In the genomic region with DNA sequence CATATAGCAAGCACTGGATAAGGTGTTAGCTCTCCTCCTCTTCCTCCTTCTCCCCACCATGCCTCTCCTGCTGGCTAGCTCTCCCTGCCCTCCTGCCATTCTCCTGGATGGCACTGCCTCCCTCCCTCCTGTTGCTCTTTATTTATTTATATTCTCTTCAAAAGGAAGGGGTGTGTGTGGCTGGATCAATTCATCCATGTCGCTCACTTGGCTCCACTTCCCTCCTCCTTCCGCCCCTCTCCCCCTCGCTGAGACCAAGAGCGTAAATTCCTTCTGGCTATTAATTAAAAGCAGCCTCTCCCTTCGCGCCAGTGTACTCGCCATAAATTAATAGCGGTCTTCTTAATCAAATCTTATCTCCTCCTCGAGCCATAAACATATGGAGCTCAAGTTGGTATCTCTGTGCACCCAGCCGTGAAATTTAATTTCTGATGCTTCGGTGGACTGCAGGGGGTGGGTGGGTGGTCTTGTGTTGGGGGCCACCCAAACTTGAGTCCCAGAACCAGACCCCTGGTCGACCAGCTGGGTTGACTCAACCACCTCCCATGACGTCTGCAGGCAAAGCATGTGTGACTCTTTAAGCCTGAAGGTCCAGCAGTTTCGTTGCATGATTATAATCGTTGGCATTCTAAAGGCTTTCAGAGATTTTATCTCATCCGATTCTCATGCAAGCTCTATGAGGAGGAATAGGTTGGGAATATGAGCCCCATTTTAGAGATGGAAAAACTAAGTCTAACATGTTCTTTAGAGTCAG, we compare ENCODE assay signal across 18 cellular contexts. TPM values are rescaled to one million over a fixed set of nuclear protein-coding genes. Genes with fewer than 3 reads are reported as not detected.
DNase-seq lines count a peak whose midpoint lies in the region; ATAC-seq and TF ChIP-seq lines count a peak whose summit lies in the region.
"Had no signal": no experiment of that assay in that cellular context is flagged by ENCODE, and none has a peak within 500 bp of the region (broad histone marks: within the 10 kb centered on the region; RNA-seq: fewer than 3 reads in every experiment).

No MANE protein-coding gene starts in this region.

- no peaks in the 10 kb centered on the region for H3K36me3 ChIP-seq in BLaER1 treated with 17β-estradiol and CSF1 and Interleukin-3, amounts not matched to agents 10 nM and 100 nM
- H3K36me3 ChIP-seq in DOHH2 (ENCODE audit: control insufficient read depth, low read length) (no peaks in the 10 kb centered on the region; the same call in 1 of the 2 replicates), Caco-2 (ENCODE audit: control insufficient read depth, insufficient read depth, low read length) (no peaks in the 10 kb centered on the region)

- H3K9ac ChIP-seq in BLaER1 treated with 17β-estradiol and CSF1 and Interleukin-3, amounts not matched to agents 10 nM and 100 nM = peak overlapping the region in 1 of 11 experiments; percentile 18; a peak in 1 of 22 replicates

- POLR2A ChIA-PET in Caco-2 (lab: Charles Lee) = no interaction called here

- no peaks in the 10 kb centered on the region for H3K36me3 Mint-ChIP-seq in naive B cell
- no peaks in the 10 kb centered on the region for H3K36me3 Mint-ChIP-seq in Caco-2 (ENCODE audit: insufficient read depth, unreplicated experiment)
- H3K36me3 Mint-ChIP-seq: brain had no signal

- peak overlapping the region; percentile 22 to 92 (median 58) for H3K27ac Mint-ChIP-seq in naive B cell
- H3K27ac Mint-ChIP-seq in Caco-2 (ENCODE audit: unreplicated experiment) = no peak overlapping the region
- H3K27ac Mint-ChIP-seq: activated CD8-positive, alpha-beta T cell treated with anti-CD3 and anti-CD28 coated beads for 36 hours; nephron progenitor cell; T-helper 1 cell treated with Interleukin-12 subunit alpha and Interleukin-12 subunit beta and Interleukin-4 antibody, amounts not matched to agents 30 μg/mL and 1 μg/mL, for 36 hours had no signal

- H3K4me3 Mint-ChIP-seq in naive B cell = peak overlapping the region in 7 of 8 donors; percentile 43 to 83 (median 70)
- no peak overlapping the region for H3K4me3 Mint-ChIP-seq in Caco-2 (ENCODE audit: unreplicated experiment)
- H3K4me3 Mint-ChIP-seq: activated CD8-positive, alpha-beta T cell treated with anti-CD3 and anti-CD28 coated beads for 36 hours; brain; nephron progenitor cell; T-helper 1 cell treated with Interleukin-12 subunit alpha and Interleukin-12 subunit beta and Interleukin-4 antibody, amounts not matched to agents 30 μg/mL and 1 μg/mL, for 36 hours had no signal

- no peak for ATAC-seq in naive B cell (ENCODE audit: low read depth in 2 of 2)
- ATAC-seq in GM18870 (IDR thresholded peaks at IDR 0.05; ENCODE audit: unreplicated experiment) = no peak

- peaks cover 0 to 10% (median 0%) of the 10 kb centered on the region in 11 experiments; a peak in 3 of 22 replicates for H4K20me1 ChIP-seq in BLaER1 treated with 17β-estradiol and CSF1 and Interleukin-3, amounts not matched to agents 10 nM and 100 nM
- H4K20me1 ChIP-seq in DOHH2 (ENCODE audit: control insufficient read depth, insufficient read depth, low read depth, low read length) = no peaks in the 10 kb centered on the region

- H3K27me3 Mint-ChIP-seq in naive B cell = no peaks in the 10 kb centered on the region
- peaks cover 20% of the 10 kb centered on the region for H3K27me3 Mint-ChIP-seq in Caco-2 (ENCODE audit: insufficient read depth, unreplicated experiment)
- H3K27me3 Mint-ChIP-seq: activated CD8-positive, alpha-beta T cell treated with anti-CD3 and anti-CD28 coated beads for 36 hours; brain had no signal

- intact Hi-C loops in Caco-2 (cut with micrococcal nuclease; ENCODE audit: unreplicated experiment) = no loop called here

- peaks cover 22% of the 10 kb centered on the region for H3F3A ChIP-seq in DOHH2 (ENCODE audit: control insufficient read depth, insufficient read depth)

- BruUV-seq in Caco-2 (replicated peaks; lab: Mats Ljungman, UMichigan) = no TSS peak

- H3K9me2 ChIP-seq in DOHH2 (replicated peaks; ENCODE audit: control insufficient read depth, low read length) = no peaks in the 10 kb centered on the region

- peak; percentile 76 for DNase-seq in RPMI7951 (ENCODE audit: low read depth)
- no peak for DNase-seq in naive B cell
- no peak for DNase-seq in H4 (ENCODE audit: low spot score)
- DNase-seq in Caco-2 = no peak
- DNase-seq: foreskin fibroblast, HCEC 1CT, IMR-90, MM.1S, nephron progenitor cell had no signal

- H3K9me3 Mint-ChIP-seq in naive B cell (no peaks in the 10 kb centered on the region), Caco-2 (ENCODE audit: unreplicated experiment) (no peaks in the 10 kb centered on the region)
- H3K9me3 Mint-ChIP-seq: activated CD8-positive, alpha-beta T cell treated with anti-CD3 and anti-CD28 coated beads for 36 hours; brain; nephron progenitor cell; T-helper 1 cell treated with Interleukin-12 subunit alpha and Interleukin-12 subunit beta and Interleukin-4 antibody, amounts not matched to agents 30 μg/mL and 1 μg/mL, for 36 hours had no signal

- H3K4me2 ChIP-seq in BLaER1 treated with 17β-estradiol and CSF1 and Interleukin-3, amounts not matched to agents 10 nM and 100 nM = peak overlapping the region in 10 of 11 experiments; percentile 22 to 98 (median 94); a peak in 20 of 22 replicates
- H3K4me2 ChIP-seq in DOHH2 (ENCODE audit: low read length) = peak overlapping the region; percentile 99
- H3K4me2 ChIP-seq: hepatocyte, smooth muscle cell had no signal

- TF ChIP-seq CTCF in DOHH2 (IDR thresholded peaks at IDR 0.05; ENCODE audit: low read depth, low read length, poor library complexity, severe bottlenecking) (no peak), Caco-2 (IDR thresholded peaks at IDR 0.05; ENCODE audit: insufficient read depth in 1 of 2, low read depth in 1 of 2, low read length in 1 of 2, severe bottlenecking in 1 of 2, unreplicated experiment in 1 of 2) (no peak)

- no peaks in the 10 kb centered on the region for H3K79me2 ChIP-seq in DOHH2 (ENCODE audit: control insufficient read depth, low read length)
- H3K79me2 ChIP-seq: hepatocyte had no signal

- peaks cover 0 to 9% (median 0%) of the 10 kb centered on the region in 11 experiments; a peak in 2 of 22 replicates for H3K27me3 ChIP-seq in BLaER1 treated with 17β-estradiol and CSF1 and Interleukin-3, amounts not matched to agents 10 nM and 100 nM
- H3K27me3 ChIP-seq in DOHH2 (ENCODE audit: control insufficient read depth, low read length) (no peaks in the 10 kb centered on the region), Caco-2 (replicated peaks; ENCODE audit: control insufficient read depth, insufficient read depth, low read length) (no peaks in the 10 kb centered on the region; the same call in none of the 2 replicates)

- H3K4me1 Mint-ChIP-seq in naive B cell (peaks cover 68 to 89% (median 88%) of the 10 kb centered on the region in 3 donors), Caco-2 (ENCODE audit: low read depth, unreplicated experiment) (peaks cover 6% of the 10 kb centered on the region)

- peak overlapping the region in 1 of 11 experiments; percentile 9; a peak in 2 of 22 replicates for H3K27ac ChIP-seq in BLaER1 treated with 17β-estradiol and CSF1 and Interleukin-3, amounts not matched to agents 10 nM and 100 nM
- H3K27ac ChIP-seq in DOHH2 (ENCODE audit: low read depth, low read length) = no peak overlapping the region
- H3K27ac ChIP-seq: hepatocyte, VCaP had no signal

- CTCF ChIA-PET in Caco-2 (lab: Charles Lee) = no interaction called here

- peaks cover 35 to 100% (median 100%) of the 10 kb centered on the region in 10 experiments for H3K4me1 ChIP-seq in BLaER1 treated with 17β-estradiol and CSF1 and Interleukin-3, amounts not matched to agents 10 nM and 100 nM
- H3K4me1 ChIP-seq in DOHH2 (ENCODE audit: control insufficient read depth, low read length) (peaks cover 79% of the 10 kb centered on the region), Caco-2 (no peaks in the 10 kb centered on the region)

- no peaks in the 10 kb centered on the region for H3K9me3 ChIP-seq in BLaER1 treated with 17β-estradiol and CSF1 and Interleukin-3, amounts not matched to agents 10 nM and 100 nM (replicated peaks in 1 of 11)
- H3K9me3 ChIP-seq in DOHH2 (ENCODE audit: control insufficient read depth, insufficient read depth, low read length) (no peaks in the 10 kb centered on the region), Caco-2 (no peaks in the 10 kb centered on the region)

- H3K4me3 ChIP-seq in BLaER1 treated with 17β-estradiol and CSF1 and Interleukin-3, amounts not matched to agents 10 nM and 100 nM = peak overlapping the region in 1 of 10 experiments; percentile 36; a peak in 1 of 20 replicates
- H3K4me3 ChIP-seq in DOHH2 (ENCODE audit: low read length) (no peak overlapping the region), Caco-2 (ENCODE audit: low read depth, low read length) (no peak overlapping the region)
- H3K4me3 ChIP-seq: hepatocyte, smooth muscle cell had no signal

RNA-seq across cellular contexts. Expression of a gene that starts 57.9 kb away (rescaled TPM):
- total RNA-seq in RPMI7951 (2014; rRNA removed; shearing (Covaris generic)) = 1.1 and 1.6 TPM in 2 replicates
- polyA plus RNA-seq in naive B cell (ENCODE audit: low read depth in 6 of 6) = 1 to 10 TPM in 5 of 6 donors, under 1 TPM in 1; 0.10 to 6.3 (median 1.6) TPM
- 0.46 and 1.0 TPM in 2 replicates for total RNA-seq in H4 (2014; rRNA removed; shearing (Covaris generic))
- 0.09 and 0.14 TPM in 2 replicates for total RNA-seq in Caco-2 (2022)
